1 cellular context compared by ENCODE assay signal in the genomic region with DNA sequence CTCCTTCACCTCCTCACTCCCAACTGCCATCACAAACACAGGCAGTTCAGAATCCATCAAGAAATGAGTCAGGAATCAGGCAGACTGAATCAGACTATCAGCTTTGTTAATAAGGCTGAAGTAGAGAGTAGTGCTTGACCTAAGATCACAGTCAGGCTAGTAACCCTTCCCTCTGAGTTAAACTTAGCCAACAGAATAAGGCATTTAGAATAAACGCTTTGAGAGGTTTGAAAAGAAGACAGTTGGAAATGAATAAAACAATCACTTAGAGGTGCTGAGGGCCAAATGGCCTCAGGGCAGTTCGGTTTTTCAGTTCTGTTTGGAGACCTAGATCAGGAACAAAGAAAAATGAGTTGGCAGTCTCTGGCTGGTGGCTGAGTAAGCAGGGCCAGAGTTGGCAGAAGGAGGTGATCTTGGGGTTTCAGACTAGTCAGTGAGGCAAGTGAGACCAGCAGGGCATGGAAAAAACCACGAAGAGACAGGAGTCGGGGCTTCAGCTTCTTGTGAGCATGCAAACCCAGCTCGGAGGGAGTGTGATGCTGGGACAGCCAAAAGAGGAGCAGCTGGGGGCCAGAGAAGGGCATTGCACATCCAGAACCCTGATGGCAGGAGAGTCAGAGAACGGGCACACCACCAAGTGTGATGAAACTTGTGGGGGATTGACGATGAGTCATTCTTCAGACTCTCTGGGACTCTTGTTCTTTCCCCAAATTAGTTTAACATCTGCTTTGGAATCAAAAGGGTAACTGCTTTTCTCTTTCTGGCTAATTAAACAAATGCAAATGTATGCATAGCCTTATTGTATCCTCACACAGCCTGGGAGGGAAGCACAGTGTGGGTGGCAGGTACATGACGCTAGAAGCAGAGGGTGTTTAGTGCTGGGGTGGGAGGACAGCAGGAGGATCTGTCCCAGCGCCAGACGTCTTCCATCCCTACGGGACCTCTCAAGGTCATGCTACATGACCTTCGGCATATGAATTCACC.
A peak's percentile ranks its signal among the peaks of the same experiment; 100 is the strongest.
TF ChIP-seq lines count a peak whose summit lies in the region.

No MANE protein-coding gene starts in this region.

TF ChIP-seq in IMR-90, 13 proteins besides CTCF, POLR2A, EP300 and RAD21 (continued from another document):
- TF ChIP-seq MAZ (IDR thresholded peaks at IDR 0.05; ENCODE audit: borderline replicate concordance, low read depth, low read length) (peak; percentile 71), BHLHE40 (IDR thresholded peaks at IDR 0.05; ENCODE audit: low read depth, low read length) (peak; percentile 57; the same call in 1 of the 2 replicates), FOS (IDR thresholded peaks at IDR 0.05; ENCODE audit: low read depth, low read length) (peak; percentile 87), RCOR1 (IDR thresholded peaks at IDR 0.05; ENCODE audit: insufficient replicate concordance, low read length) (no peak), ELK1 (IDR thresholded peaks at IDR 0.05; ENCODE audit: borderline replicate concordance, low read depth, low read length) (no peak), CEBPB (IDR thresholded peaks at IDR 0.05; ENCODE audit: low read depth, low read length) (peak; percentile 93)
